In the genomic region with DNA sequence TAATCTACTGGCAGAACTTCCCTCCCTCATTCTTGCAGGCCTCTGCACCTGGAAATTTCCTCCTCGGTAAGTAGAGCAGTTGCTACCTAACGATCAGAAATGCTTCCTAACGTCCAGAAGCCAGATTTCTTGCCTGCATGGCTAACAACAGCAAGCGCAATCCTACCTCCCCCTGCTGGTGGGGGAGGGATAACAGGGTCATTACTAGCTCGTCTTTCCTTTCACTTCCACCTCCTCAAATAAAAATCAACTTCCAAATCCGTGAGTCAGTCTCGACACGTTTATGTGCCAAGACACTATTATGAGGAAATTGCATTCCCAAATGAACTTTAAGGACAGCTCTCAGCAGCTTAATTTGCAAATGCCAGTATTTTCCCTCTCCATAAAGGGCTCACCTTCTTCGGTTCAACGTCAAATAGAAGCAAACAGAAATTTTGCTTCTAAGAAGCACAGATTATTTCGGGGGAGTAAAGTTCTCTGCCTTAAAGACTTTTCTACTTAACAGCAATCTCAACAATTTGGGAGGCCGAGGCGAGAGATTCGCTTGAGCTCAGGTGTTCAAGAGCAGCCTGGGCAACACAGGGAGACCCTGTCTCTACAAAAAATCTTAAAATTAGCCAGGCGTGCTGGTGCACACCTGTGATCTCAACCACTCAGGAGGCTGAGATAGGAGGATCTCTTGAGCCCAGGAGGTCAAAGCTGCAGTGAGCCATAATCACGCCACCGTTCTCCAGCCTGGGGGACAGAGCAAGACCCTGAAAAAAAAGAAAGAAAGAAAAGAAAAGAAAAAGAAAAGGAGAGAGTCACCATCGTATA, we compare ENCODE assay signal across 8 cellular contexts.
DNase-seq lines count a peak whose midpoint lies in the region; ATAC-seq and TF ChIP-seq lines count a peak whose summit lies in the region.

No MANE protein-coding gene starts in this region.

- H3K27ac Mint-ChIP-seq in activated CD8-positive, alpha-beta T cell treated with anti-CD3 and anti-CD28 coated beads, Interleukin-2, amount 10 ng/mL, durations not matched to agents 7 days and 5 days: no peak overlapping the region
- H3K27ac Mint-ChIP-seq in glutamatergic neuron (ENCODE audit: unreplicated experiment): no peak overlapping the region

- no peak overlapping the region for H3K9ac ChIP-seq in GM23248

- no peaks in the 10 kb centered on the region for H3K27me3 ChIP-seq in GM23248 (replicated peaks; ENCODE audit: insufficient read depth)

- peaks cover 2% of the 10 kb centered on the region for H3K4me1 Mint-ChIP-seq in activated CD8-positive, alpha-beta T cell treated with anti-CD3 and anti-CD28 coated beads, Interleukin-2, amount 10 ng/mL, durations not matched to agents 7 days and 5 days (ENCODE audit: low read depth)
- H3K4me1 Mint-ChIP-seq in glutamatergic neuron (ENCODE audit: low read depth, unreplicated experiment): no peaks in the 10 kb centered on the region

- no peaks in the 10 kb centered on the region for H3K36me3 ChIP-seq in GM23248 (ENCODE audit: low read depth)

- H3K4me3 ChIP-seq in GM23248: peak overlapping the region; percentile 59

- H3K27me3 Mint-ChIP-seq in activated CD8-positive, alpha-beta T cell treated with anti-CD3 and anti-CD28 coated beads, Interleukin-2, amount 10 ng/mL, durations not matched to agents 7 days and 5 days (ENCODE audit: low read depth): no peaks in the 10 kb centered on the region
- H3K27me3 Mint-ChIP-seq in glutamatergic neuron (ENCODE audit: unreplicated experiment): peaks cover 1% of the 10 kb centered on the region

- H3K4me2 ChIP-seq in GM23248 (ENCODE audit: unreplicated experiment): peak overlapping the region; percentile 49

- POLR2A ChIA-PET in activated CD8-positive, alpha-beta T cell treated with anti-CD3 and anti-CD28 coated beads, Interleukin-2, amount 10 ng/mL, durations not matched to agents 7 days and 5 days (lab: Charles Lee): no interaction called here

- CTCF ChIA-PET in activated CD8-positive, alpha-beta T cell treated with anti-CD3 and anti-CD28 coated beads, Interleukin-2, amount 10 ng/mL, durations not matched to agents 7 days and 5 days (lab: Charles Lee): interaction anchor here (0.6 to 1.5 kb wide), 11 partner anchors 11 to 1275 kb away, joined by 3 to 4 read pairs (median 3); no protein-coding TSS in a partner anchor

- H3K4me3 Mint-ChIP-seq in activated CD8-positive, alpha-beta T cell treated with anti-CD3 and anti-CD28 coated beads, Interleukin-2, amount 10 ng/mL, durations not matched to agents 7 days and 5 days: peak overlapping the region; percentile 48
- H3K4me3 Mint-ChIP-seq in glutamatergic neuron (ENCODE audit: unreplicated experiment): no peak overlapping the region

- H3F3A ChIP-seq in GM23248 (ENCODE audit: insufficient read depth): no peaks in the 10 kb centered on the region

- no peaks in the 10 kb centered on the region for H4K20me1 ChIP-seq in GM23248 (ENCODE audit: insufficient read depth)

- in situ Hi-C loops in GM23248 (cut with MboI): no loop called here

- H2AFZ ChIP-seq in GM23248: peak overlapping the region; percentile 66

- DNase-seq in activated gamma-delta T cell treated with Interleukin-2 at 50 U/mL for 16 hours (peak; percentile 8), activated gamma-delta T cell (lab: John Stamatoyannopoulos, UW) (no peak), GM23248 (peak; percentile 46), NAMALWA (ENCODE audit: low spot score) (peak; percentile 68), glutamatergic neuron (peak; percentile 76)
- peak; percentile 55 for DNase-seq in activated CD8-positive, alpha-beta T cell treated with anti-CD3 and anti-CD28 coated beads, Interleukin-2, amount 10 ng/mL, durations not matched to agents 7 days and 5 days
- DNase-seq in stimulated activated CD4-positive, alpha-beta T cell treated with anti-CD3 and anti-CD28 coated beads, Interleukin-2, amount 100 ng/mL, for 48 hours: peak; percentile 16 to 31
- no peak for DNase-seq in effector CD8-positive, alpha-beta T cell (lab: John Stamatoyannopoulos, UW)

- 45 to 46% methylated on average over 18 of the region's 18 CpGs for WGBS in GM23248 (ENCODE audit: low coverage in 1 of 2, low lambda C conversion rate in 2 of 2, missing lambda C conversion rate in 2 of 2), 2 experiments

- H3K27ac ChIP-seq in GM23248: no peak overlapping the region

- peak; percentile 77 for TF ChIP-seq CTCF in glutamatergic neuron (IDR thresholded peaks at IDR 0.05; ENCODE audit: partially characterized antibody, unreplicated experiment)

- H3K36me3 Mint-ChIP-seq in activated CD8-positive, alpha-beta T cell treated with anti-CD3 and anti-CD28 coated beads, Interleukin-2, amount 10 ng/mL, durations not matched to agents 7 days and 5 days (ENCODE audit: low read depth): no peaks in the 10 kb centered on the region
- H3K36me3 Mint-ChIP-seq in glutamatergic neuron (ENCODE audit: unreplicated experiment): no peaks in the 10 kb centered on the region

- H3K9me2 ChIP-seq in GM23248 (ENCODE audit: insufficient read depth): no peaks in the 10 kb centered on the region

- no peaks in the 10 kb centered on the region for H3K79me2 ChIP-seq in GM23248 (ENCODE audit: insufficient read depth)

- no peaks in the 10 kb centered on the region for H3K9me3 Mint-ChIP-seq in activated CD8-positive, alpha-beta T cell treated with anti-CD3 and anti-CD28 coated beads, Interleukin-2, amount 10 ng/mL, durations not matched to agents 7 days and 5 days (ENCODE audit: insufficient read depth)
- no peaks in the 10 kb centered on the region for H3K9me3 Mint-ChIP-seq in glutamatergic neuron (ENCODE audit: unreplicated experiment)

- peak; percentile 55 for ATAC-seq in activated CD8-positive, alpha-beta T cell treated with anti-CD3 and anti-CD28 coated beads, Interleukin-2, amount 10 ng/mL, durations not matched to agents 7 days and 5 days

- no peaks in the 10 kb centered on the region for H3K9me3 ChIP-seq in GM23248 (ENCODE audit: low read depth)

- no peaks in the 10 kb centered on the region for H3K4me1 ChIP-seq in GM23248 (ENCODE audit: insufficient read depth)

Comparison
In these comparisons a context has a peak if more than half of its experiments do, and no peak if none do; other contexts are left out.
1. DNase-seq: peak in activated gamma-delta T cell treated with Interleukin-2 at 50 U/mL for 16 hours (single experiment), GM23248 (single experiment), NAMALWA (single experiment), activated CD8-positive, alpha-beta T cell treated with anti-CD3 and anti-CD28 coated beads, Interleukin-2, amount 10 ng/mL, durations not matched to agents 7 days and 5 days (single experiment), glutamatergic neuron (single experiment) and stimulated activated CD4-positive, alpha-beta T cell treated with anti-CD3 and anti-CD28 coated beads, Interleukin-2, amount 100 ng/mL, for 48 hours (2 of 2); none in activated gamma-delta T cell (single experiment) and effector CD8-positive, alpha-beta T cell (single experiment).